33 cellular contexts compared by ENCODE assay signal in the genomic region with DNA sequence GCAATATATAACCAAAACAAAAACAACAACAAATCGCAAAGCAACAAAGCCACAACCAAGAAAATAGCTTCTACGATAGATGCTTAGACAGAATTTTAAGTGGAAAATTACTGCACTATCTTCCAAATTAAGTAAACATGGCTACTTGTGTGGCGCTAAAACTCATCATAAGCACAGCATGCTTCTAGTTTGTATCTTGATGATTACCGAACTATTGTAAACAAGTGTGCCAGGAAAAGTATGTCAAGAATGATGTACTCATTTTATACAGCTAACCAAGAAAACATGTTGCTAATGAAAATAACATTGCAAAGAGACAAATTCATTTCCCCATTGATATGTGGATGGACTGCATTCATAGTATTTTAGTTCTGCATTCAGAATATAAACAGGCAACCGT.
"Had no signal": no experiment of that assay in that cellular context is flagged by ENCODE, and none has a peak within 500 bp of the region (broad histone marks: within the 10 kb centered on the region; RNA-seq: fewer than 3 reads in every experiment).

No MANE protein-coding gene starts in this region.

- H3K4me1 ChIP-seq: ascending aorta, breast epithelium, colonic mucosa, esophagus squamous epithelium had no signal

- H3K4me3 ChIP-seq: ascending aorta, breast epithelium, cardiac muscle cell, colonic mucosa, esophagus squamous epithelium had no signal

- H3K9me3 Mint-ChIP-seq: activated naive CD8-positive, alpha-beta T cell treated with anti-CD3 and anti-CD28 coated beads, Interleukin-2, amount 10 ng/mL, durations not matched to agents 7 days and 5 days had no signal

- H3K36me3 Mint-ChIP-seq: activated CD4-positive, alpha-beta memory T cell treated with anti-CD3 and anti-CD28 coated beads for 36 hours; activated CD8-positive, alpha-beta memory T cell treated with anti-CD3 and anti-CD28 coated beads, Interleukin-2, amount 10 ng/mL, durations not matched to agents 7 days and 5 days; activated naive CD4-positive, alpha-beta T cell treated with anti-CD3 and anti-CD28 coated beads, Interleukin-2, amount 10 ng/mL, durations not matched to agents 7 days and 5 days; activated naive CD8-positive, alpha-beta T cell treated with anti-CD3 and anti-CD28 coated beads, Interleukin-2, amount 10 ng/mL, durations not matched to agents 7 days and 5 days; brain had no signal

- H3K36me3 ChIP-seq: ascending aorta, breast epithelium, cardiac muscle cell, colonic mucosa, esophagus squamous epithelium, WERI-Rb-1 had no signal

- H3K27ac Mint-ChIP-seq: activated B cell treated with CpG ODN at 0.5 μM for 24 hours; activated CD4-positive, alpha-beta memory T cell treated with anti-CD3 and anti-CD28 coated beads for 36 hours; activated CD8-positive, alpha-beta memory T cell treated with anti-CD3 and anti-CD28 coated beads, Interleukin-2, amount 10 ng/mL, durations not matched to agents 7 days and 5 days; activated CD8-positive, alpha-beta T cell treated with anti-CD3 and anti-CD28 coated beads, Interleukin-2, amount 10 ng/mL, durations not matched to agents 7 days and 5 days; activated naive CD4-positive, alpha-beta T cell treated with anti-CD3 and anti-CD28 coated beads, Interleukin-2, amount 10 ng/mL, durations not matched to agents 7 days and 5 days; activated naive CD4-positive, alpha-beta T cell treated with anti-CD3 and anti-CD28 coated beads, Interleukin-2, amount 50 U/mL, for 72 hours; activated naive CD8-positive, alpha-beta T cell treated with anti-CD3 and anti-CD28 coated beads, Interleukin-2, amount 10 ng/mL, durations not matched to agents 7 days and 5 days; activated T-helper 1 cell treated with anti-CD3 and anti-CD28 coated beads, Interleukin-12 subunit alpha, Interleukin-12 subunit beta, Interleukin-2, Interleukin-4 antibody, amounts not matched to agents 30 ng/mL and 10 ng/mL and 1 ng/mL, durations not matched to agents 14 hours and 24 hours and 36 hours; activated T-helper 2 cell treated with anti-CD3 and anti-CD28 coated beads, Interferon-gamma antibody, Interleukin-2, Interleukin-4, amounts not matched to agents 10 μg/mL and 5 μg/mL and 100 μg/mL, durations not matched to agents 14 hours and 24 hours and 36 hours; brain; T-helper 17 cell; T-helper 2 cell treated with Interferon-gamma antibody and Interleukin-4, amounts not matched to agents 5 μg/mL and 100 μg/mL, for 36 hours had no signal

- ATAC-seq: activated CD4-positive, CD25-positive, alpha-beta regulatory T cell treated with anti-CD3 and anti-CD28 coated beads, Interleukin-2, amount 50 U/mL, for 24 hours; activated CD8-positive, alpha-beta memory T cell treated with anti-CD3 and anti-CD28 coated beads, Interleukin-2, amount 10 ng/mL, durations not matched to agents 7 days and 5 days; activated CD8-positive, alpha-beta T cell treated with anti-CD3 and anti-CD28 coated beads, Interleukin-2, amount 10 ng/mL, durations not matched to agents 7 days and 5 days; activated naive CD4-positive, alpha-beta T cell treated with anti-CD3 and anti-CD28 coated beads, Interleukin-2, amount 50 U/mL, for 72 hours; T-helper 17 cell had no signal

- H3K9me3 ChIP-seq: ascending aorta, colonic mucosa had no signal

- H3K4me3 Mint-ChIP-seq: activated B cell treated with CpG ODN at 0.5 μM for 24 hours; activated CD4-positive, alpha-beta memory T cell treated with anti-CD3 and anti-CD28 coated beads for 36 hours; activated CD8-positive, alpha-beta memory T cell treated with anti-CD3 and anti-CD28 coated beads, Interleukin-2, amount 10 ng/mL, durations not matched to agents 7 days and 5 days; activated CD8-positive, alpha-beta T cell treated with anti-CD3 and anti-CD28 coated beads, Interleukin-2, amount 10 ng/mL, durations not matched to agents 7 days and 5 days; activated naive CD4-positive, alpha-beta T cell treated with anti-CD3 and anti-CD28 coated beads, Interleukin-2, amount 10 ng/mL, durations not matched to agents 7 days and 5 days; activated naive CD8-positive, alpha-beta T cell treated with anti-CD3 and anti-CD28 coated beads, Interleukin-2, amount 10 ng/mL, durations not matched to agents 7 days and 5 days; activated T-helper 1 cell treated with anti-CD3 and anti-CD28 coated beads, Interleukin-12 subunit alpha, Interleukin-12 subunit beta, Interleukin-2, Interleukin-4 antibody, amounts not matched to agents 30 ng/mL and 10 ng/mL and 1 ng/mL, durations not matched to agents 14 hours and 24 hours and 36 hours; brain; T-helper 17 cell; T-helper 2 cell treated with Interferon-gamma antibody and Interleukin-4, amounts not matched to agents 5 μg/mL and 100 μg/mL, for 36 hours had no signal

- DNase-seq: activated B cell treated with CpG ODN at 0.5 μM for 24 hours; activated CD4-positive, alpha-beta memory T cell treated with anti-CD3 and anti-CD28 coated beads for 36 hours; activated CD4-positive, alpha-beta T cell treated with anti-CD3 and anti-CD28 coated beads for 48 hours; activated CD8-positive, alpha-beta memory T cell treated with anti-CD3 and anti-CD28 coated beads, Interleukin-2, amount 10 ng/mL, durations not matched to agents 7 days and 5 days; activated CD8-positive, alpha-beta memory T cell treated with anti-CD3 and anti-CD28 coated beads, Interleukin-2, amount 50 U/mL, for 4 hours; activated CD8-positive, alpha-beta T cell treated with anti-CD3 and anti-CD28 coated beads, Interleukin-2, amount 10 ng/mL, durations not matched to agents 7 days and 5 days; activated effector memory CD4-positive, alpha-beta T cell treated with anti-CD3 and anti-CD28 coated beads, Interleukin-2, amount 50 U/mL, for 16 hours; activated naive CD4-positive, alpha-beta T cell; activated naive CD4-positive, alpha-beta T cell treated with anti-CD3 and anti-CD28 coated beads, Interleukin-2, amount 10 ng/mL, durations not matched to agents 7 days and 5 days; activated naive CD8-positive, alpha-beta T cell treated with anti-CD3 and anti-CD28 coated beads, Interleukin-2, amount 10 ng/mL, durations not matched to agents 7 days and 5 days; activated T-cell treated with anti-CD3 and anti-CD28 coated beads, Interleukin-2, amount 50 U/mL, for 1 hour; activated T-cell treated with anti-CD3 and anti-CD28 coated beads, Interleukin-2, amount 50 U/mL, for 48 hours; central memory CD4-positive, alpha-beta T cell; cerebellar nuclear complex; colonic mucosa; effector CD8-positive, alpha-beta T cell; esophagus squamous epithelium; head of caudate nucleus; hippocampal formation; T-helper 1 cell; T-helper 17 cell; T1000; WERI-Rb-1 had no signal

- H3K4me1 Mint-ChIP-seq: activated B cell treated with CpG ODN at 0.5 μM for 24 hours; activated CD8-positive, alpha-beta memory T cell treated with anti-CD3 and anti-CD28 coated beads, Interleukin-2, amount 10 ng/mL, durations not matched to agents 7 days and 5 days; activated naive CD4-positive, alpha-beta T cell treated with anti-CD3 and anti-CD28 coated beads, Interleukin-2, amount 10 ng/mL, durations not matched to agents 7 days and 5 days; activated naive CD8-positive, alpha-beta T cell treated with anti-CD3 and anti-CD28 coated beads, Interleukin-2, amount 10 ng/mL, durations not matched to agents 7 days and 5 days; T-helper 17 cell had no signal

- H3K27ac ChIP-seq: ascending aorta, breast epithelium, cardiac muscle cell, colonic mucosa, epithelial cell of prostate, esophagus squamous epithelium, WERI-Rb-1 had no signal

- H3K27me3 Mint-ChIP-seq: activated B cell treated with CpG ODN at 0.5 μM for 24 hours; activated CD4-positive, alpha-beta memory T cell treated with anti-CD3 and anti-CD28 coated beads for 36 hours; activated CD8-positive, alpha-beta memory T cell treated with anti-CD3 and anti-CD28 coated beads, Interleukin-2, amount 10 ng/mL, durations not matched to agents 7 days and 5 days; activated naive CD4-positive, alpha-beta T cell treated with anti-CD3 and anti-CD28 coated beads, Interleukin-2, amount 10 ng/mL, durations not matched to agents 7 days and 5 days; activated naive CD8-positive, alpha-beta T cell treated with anti-CD3 and anti-CD28 coated beads, Interleukin-2, amount 10 ng/mL, durations not matched to agents 7 days and 5 days; T-helper 17 cell had no signal

- H3K27me3 ChIP-seq: ascending aorta, breast epithelium, cardiac muscle cell, colonic mucosa, esophagus squamous epithelium had no signal
